In the genomic region with DNA sequence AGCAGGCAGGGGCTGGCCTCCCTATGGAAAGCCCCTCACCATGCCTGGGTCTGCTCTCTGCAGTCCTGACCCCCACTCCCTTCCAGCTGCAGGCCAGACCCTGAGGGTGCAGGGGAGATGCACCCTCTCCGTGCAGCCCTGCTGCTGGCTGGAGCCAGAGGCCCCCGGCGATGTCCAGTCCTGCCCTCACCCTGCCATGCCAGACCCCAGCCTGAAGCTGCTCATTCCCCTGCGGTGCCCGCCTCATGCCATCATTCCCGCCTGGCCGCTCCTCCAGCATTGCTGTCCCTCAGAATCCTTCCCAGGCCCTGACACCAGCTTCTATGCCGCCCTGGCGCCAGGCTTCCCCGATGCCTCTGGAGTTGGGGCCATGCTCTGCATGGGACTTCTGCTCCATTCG, we compare ENCODE assay signal across 34 cellular contexts.
"Had no signal": no experiment of that assay in that cellular context is flagged by ENCODE, and none has a peak within 500 bp of the region (broad histone marks: within the 10 kb centered on the region; RNA-seq: fewer than 3 reads in every experiment).

No MANE protein-coding gene starts in this region.

- H3K27ac Mint-ChIP-seq: activated B cell treated with CpG ODN at 0.5 μM for 24 hours; activated CD4-positive, alpha-beta memory T cell treated with anti-CD3 and anti-CD28 coated beads for 36 hours; activated CD4-positive, alpha-beta T cell treated with anti-CD3 and anti-CD28 coated beads, Interleukin-2, amount 10 ng/mL, durations not matched to agents 24 days and 14 days; activated CD8-positive, alpha-beta T cell treated with anti-CD3 and anti-CD28 coated beads for 36 hours; activated naive CD4-positive, alpha-beta T cell treated with anti-CD3 and anti-CD28 coated beads for 36 hours; activated naive CD4-positive, alpha-beta T cell treated with anti-CD3 and anti-CD28 coated beads, Interleukin-2, amount 50 U/mL, for 72 hours; activated naive CD8-positive, alpha-beta T cell treated with anti-CD3 and anti-CD28 coated beads for 36 hours; activated T-cell treated with anti-CD3 and anti-CD28 coated beads, Interleukin-2, amount 50 U/mL, for 72 hours; activated T-helper 1 cell treated with anti-CD3 and anti-CD28 coated beads, Interleukin-12 subunit alpha, Interleukin-12 subunit beta, Interleukin-2, Interleukin-4 antibody, amounts not matched to agents 30 ng/mL and 10 ng/mL and 1 ng/mL, durations not matched to agents 14 hours and 24 hours and 36 hours; activated T-helper 17 cell treated with anti-CD3 and anti-CD28 coated beads, Interleukin-2, amount 50 U/mL, for 72 hours; T-cell; T-helper 2 cell treated with Interferon-gamma antibody and Interleukin-4, amounts not matched to agents 5 μg/mL and 100 μg/mL, for 36 hours had no signal

- H3K27me3 ChIP-seq: adrenal gland, body of pancreas, brain microvascular endothelial cell had no signal

- H3K9me3 ChIP-seq: adrenal gland, body of pancreas, breast epithelium had no signal

- H3K36me3 ChIP-seq: adrenal gland, brain microvascular endothelial cell, breast epithelium had no signal

- H3K9me3 Mint-ChIP-seq: activated CD4-positive, alpha-beta T cell treated with anti-CD3 and anti-CD28 coated beads, Interleukin-2, amount 10 ng/mL, durations not matched to agents 24 days and 14 days; activated CD8-positive, alpha-beta T cell treated with anti-CD3 and anti-CD28 coated beads for 36 hours; activated naive CD4-positive, alpha-beta T cell treated with anti-CD3 and anti-CD28 coated beads for 36 hours; activated naive CD8-positive, alpha-beta T cell treated with anti-CD3 and anti-CD28 coated beads for 36 hours; activated T-cell treated with anti-CD3 and anti-CD28 coated beads, Interleukin-2, amount 50 U/mL, for 4 hours; activated T-helper 1 cell treated with anti-CD3 and anti-CD28 coated beads, Interleukin-12 subunit alpha, Interleukin-12 subunit beta, Interleukin-2, Interleukin-4 antibody, amounts not matched to agents 30 ng/mL and 10 ng/mL and 1 ng/mL, durations not matched to agents 14 hours and 24 hours and 36 hours; activated T-helper 17 cell treated with anti-CD3 and anti-CD28 coated beads, Interleukin-2, amount 50 U/mL, for 72 hours; T-cell; T-helper 2 cell treated with Interferon-gamma antibody and Interleukin-4, amounts not matched to agents 5 μg/mL and 100 μg/mL, for 36 hours had no signal

- DNase-seq: activated B cell treated with CpG ODN at 0.5 μM for 24 hours; activated CD4-positive, alpha-beta memory T cell treated with anti-CD3 and anti-CD28 coated beads for 36 hours; activated CD4-positive, alpha-beta T cell treated with anti-CD3 and anti-CD28 coated beads for 4 hours; activated CD4-positive, alpha-beta T cell treated with anti-CD3 and anti-CD28 coated beads, Interleukin-2, amount 10 ng/mL, durations not matched to agents 24 days and 14 days; activated CD4-positive, alpha-beta T cell treated with anti-CD3 and anti-CD28 coated beads, Interleukin-2, amount 50 U/mL, for 1 hour; activated CD4-positive, alpha-beta T cell treated with anti-CD3 and anti-CD28 coated beads, Interleukin-2, amount 50 U/mL, for 4 hours; activated CD4-positive, CD25-positive, alpha-beta regulatory T cell treated with anti-CD3 and anti-CD28 coated beads, Interleukin-2, amount 50 U/mL, for 72 hours; activated CD8-positive, alpha-beta memory T cell treated with anti-CD3 and anti-CD28 coated beads, Interleukin-2, amount 50 U/mL, for 4 hours; activated CD8-positive, alpha-beta T cell treated with anti-CD3 and anti-CD28 coated beads for 36 hours; activated effector memory CD4-positive, alpha-beta T cell treated with anti-CD3 and anti-CD28 coated beads, Interleukin-2, amount 50 U/mL, for 16 hours; activated gamma-delta T cell treated with Interleukin-2 at 50 U/mL for 16 hours; activated naive CD4-positive, alpha-beta T cell; activated naive CD4-positive, alpha-beta T cell treated with anti-CD3 and anti-CD28 coated beads for 36 hours; activated naive CD4-positive, alpha-beta T cell treated with anti-CD3 and anti-CD28 coated beads, Interleukin-2, amount 50 U/mL, for 16 hours; activated naive CD8-positive, alpha-beta T cell treated with anti-CD3 and anti-CD28 coated beads for 36 hours; activated T-cell treated with anti-CD3 and anti-CD28 coated beads for 4 hours; activated T-cell treated with anti-CD3 and anti-CD28 coated beads, Interleukin-2, amount 50 U/mL, for 1 hour; activated T-cell treated with anti-CD3 and anti-CD28 coated beads, Interleukin-2, amount 50 U/mL, for 4 hours; activated T-cell treated with anti-CD3 and anti-CD28 coated beads, Interleukin-2, amount 50 U/mL, for 72 hours; adrenal gland; amniotic stem cell; aorta; body of pancreas; brain microvascular endothelial cell; central memory CD4-positive, alpha-beta T cell; T-cell; T-helper 2 cell; T-helper 9 cell had no signal

- H3K27ac ChIP-seq: adrenal gland, body of pancreas, brain microvascular endothelial cell, breast epithelium, VCaP had no signal

- H3K4me3 ChIP-seq: adrenal gland, body of pancreas, breast epithelium had no signal

- H3K27me3 Mint-ChIP-seq: activated B cell treated with CpG ODN at 0.5 μM for 24 hours; activated CD4-positive, alpha-beta T cell treated with anti-CD3 and anti-CD28 coated beads, Interleukin-2, amount 10 ng/mL, durations not matched to agents 24 days and 14 days; activated naive CD8-positive, alpha-beta T cell treated with anti-CD3 and anti-CD28 coated beads for 36 hours had no signal

- H3K4me1 ChIP-seq: adrenal gland, body of pancreas, breast epithelium had no signal

- H3K36me3 Mint-ChIP-seq: activated CD4-positive, alpha-beta memory T cell treated with anti-CD3 and anti-CD28 coated beads for 36 hours; activated naive CD8-positive, alpha-beta T cell treated with anti-CD3 and anti-CD28 coated beads for 36 hours; T-cell had no signal

- H3K4me1 Mint-ChIP-seq: activated B cell treated with CpG ODN at 0.5 μM for 24 hours; activated CD4-positive, alpha-beta T cell treated with anti-CD3 and anti-CD28 coated beads, Interleukin-2, amount 10 ng/mL, durations not matched to agents 24 days and 14 days; activated naive CD8-positive, alpha-beta T cell treated with anti-CD3 and anti-CD28 coated beads for 36 hours; activated T-helper 17 cell treated with anti-CD3 and anti-CD28 coated beads, Interleukin-2, amount 50 U/mL, for 72 hours; T-cell had no signal

- H3K4me3 Mint-ChIP-seq: activated B cell treated with CpG ODN at 0.5 μM for 24 hours; activated CD4-positive, alpha-beta memory T cell treated with anti-CD3 and anti-CD28 coated beads for 36 hours; activated CD4-positive, alpha-beta T cell treated with anti-CD3 and anti-CD28 coated beads, Interleukin-2, amount 10 ng/mL, durations not matched to agents 24 days and 14 days; activated CD8-positive, alpha-beta T cell treated with anti-CD3 and anti-CD28 coated beads for 36 hours; activated naive CD4-positive, alpha-beta T cell treated with anti-CD3 and anti-CD28 coated beads for 36 hours; activated naive CD8-positive, alpha-beta T cell treated with anti-CD3 and anti-CD28 coated beads for 36 hours; activated T-cell treated with anti-CD3 and anti-CD28 coated beads, Interleukin-2, amount 50 U/mL, for 4 hours; activated T-cell treated with anti-CD3 and anti-CD28 coated beads, Interleukin-2, amount 50 U/mL, for 72 hours; activated T-helper 1 cell treated with anti-CD3 and anti-CD28 coated beads, Interleukin-12 subunit alpha, Interleukin-12 subunit beta, Interleukin-2, Interleukin-4 antibody, amounts not matched to agents 30 ng/mL and 10 ng/mL and 1 ng/mL, durations not matched to agents 14 hours and 24 hours and 36 hours; activated T-helper 17 cell treated with anti-CD3 and anti-CD28 coated beads, Interleukin-2, amount 50 U/mL, for 72 hours; T-cell; T-helper 2 cell treated with Interferon-gamma antibody and Interleukin-4, amounts not matched to agents 5 μg/mL and 100 μg/mL, for 36 hours had no signal

- ATAC-seq: activated CD8-positive, alpha-beta T cell treated with anti-CD3 and anti-CD28 coated beads for 36 hours; activated naive CD4-positive, alpha-beta T cell treated with anti-CD3 and anti-CD28 coated beads, Interleukin-2, amount 50 U/mL, for 72 hours; activated T-cell treated with anti-CD3 and anti-CD28 coated beads, Interleukin-2, amount 50 U/mL, for 4 hours; activated T-cell treated with anti-CD3 and anti-CD28 coated beads, Interleukin-2, amount 50 U/mL, for 72 hours; activated T-helper 17 cell treated with anti-CD3 and anti-CD28 coated beads, Interleukin-2, amount 50 U/mL, for 72 hours; body of pancreas; T-cell had no signal
